In the genomic region with DNA sequence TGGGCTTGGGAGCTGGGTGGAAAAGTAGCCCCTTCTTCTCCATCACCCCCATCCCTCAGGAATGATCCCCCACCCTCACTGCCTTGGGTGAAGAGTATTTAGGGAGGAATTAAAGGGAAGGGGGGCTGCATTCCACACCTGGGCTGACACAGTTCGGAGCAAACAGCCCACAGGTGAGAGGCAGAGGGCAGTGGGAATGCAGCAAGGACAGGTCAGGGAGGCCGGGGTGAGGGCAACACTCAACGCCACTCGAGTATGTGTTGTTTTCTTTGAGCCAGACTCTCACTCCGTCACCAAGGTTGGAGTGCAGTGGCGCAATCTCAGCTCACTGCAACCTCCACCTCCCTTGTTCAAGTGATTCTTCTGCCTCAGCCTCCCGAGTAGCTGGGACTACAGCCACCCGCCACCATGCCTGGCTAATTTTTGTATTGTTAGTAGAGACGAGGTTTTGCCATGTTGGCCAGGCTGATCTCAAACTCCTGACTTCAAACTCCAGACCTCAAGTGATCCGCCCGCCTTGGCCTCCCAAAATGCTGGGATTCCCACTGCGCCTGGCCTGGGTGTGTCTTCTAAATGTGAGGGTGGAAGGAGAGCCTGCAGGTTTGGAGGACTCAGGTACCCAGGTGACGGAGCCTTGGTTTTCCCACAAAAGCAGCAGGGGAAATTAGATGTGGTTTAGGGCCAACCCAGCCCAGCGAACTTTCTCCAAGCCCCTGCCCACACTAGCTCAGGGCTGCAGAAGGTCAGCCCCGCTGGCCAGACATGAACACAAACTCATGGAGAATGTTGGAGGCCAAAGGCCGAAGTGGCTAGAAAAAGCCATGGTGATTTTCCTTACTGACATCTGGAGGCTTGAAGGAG, we compare ENCODE assay signal across 1 cellular context.
TF ChIP-seq lines count a peak whose summit lies in the region.

No MANE protein-coding gene starts in this region.

TF ChIP-seq in HepG2, 621 proteins besides CTCF, POLR2A, EP300 and RAD21:
- TF ChIP-seq HNF4A (CRISPR knock-in tag; IDR thresholded peaks at IDR 0.05), result 0 out of 2 replicates have a peak, but pooled peaks have one; percentile 6
- no peak for TF ChIP-seq ZBTB21 (CRISPR knock-in tag; IDR thresholded peaks at IDR 0.05)
- TF ChIP-seq RARA (CRISPR knock-in tag; IDR thresholded peaks at IDR 0.05), result peak; percentile 18; the same call in 1 of the 2 replicates
- TF ChIP-seq ZNF770 (CRISPR knock-in tag; IDR thresholded peaks at IDR 0.05), result peak; percentile 48; the same call in 1 of the 2 replicates
- peak; percentile 48; the same call in 1 of the 2 replicates for TF ChIP-seq CEBPB (IDR thresholded peaks at IDR 0.05; ENCODE audit: borderline replicate concordance, low read depth, low read length)
- no peak for TF ChIP-seq ZFP36 (IDR thresholded peaks at IDR 0.05; ENCODE audit: borderline replicate concordance, low read depth, low read length, partially characterized antibody)
- peak; percentile 68 for TF ChIP-seq TEAD3 (CRISPR knock-in tag; optimal IDR thresholded peaks at IDR 0.05; ENCODE audit: borderline replicate concordance)
- 0 out of 2 replicates have a peak, but pooled peaks have one; percentile 30 for TF ChIP-seq CEBPG (CRISPR knock-in tag; IDR thresholded peaks at IDR 0.05)
